In genomic region chr14:61532818-61533217, GRCh38 we compare ENCODE assay signal across 19 cellular contexts.
DNase-seq lines count a peak whose midpoint lies in the region; ATAC-seq, FAIRE-seq and TF ChIP-seq lines count a peak whose summit lies in the region.
"Had no signal": no experiment of that assay in that cellular context is flagged by ENCODE, and none has a peak within 500 bp of the region (broad histone marks: within the 10 kb centered on the region; RNA-seq: fewer than 3 reads in every experiment).

No MANE protein-coding gene starts in this region.

- H3K27me3 ChIP-seq in Peyer's patch (no peaks in the 10 kb centered on the region), small intestine (ENCODE audit: control insufficient read depth in 2 of 2, insufficient read depth in 2 of 2, low read length in 2 of 2) (no peaks in the 10 kb centered on the region), lower lobe of right lung (ENCODE audit: low read depth) (no peaks in the 10 kb centered on the region)
- H3K27me3 ChIP-seq: vagina had no signal

- peaks cover 94% of the 10 kb centered on the region for H3K4me1 Mint-ChIP-seq in activated T-cell treated with anti-CD3 and anti-CD28 coated beads, Interleukin-2, amount 50 U/mL, for 24 hours (ENCODE audit: low read depth)
- H3K4me1 Mint-ChIP-seq in effector memory CD8-positive, alpha-beta T cell (ENCODE audit: low read depth in 2 of 2), result peaks cover 42 to 61% of the 10 kb centered on the region in 2 donors
- H3K4me1 Mint-ChIP-seq in mesothelial cell of epicardium, result peaks cover 14% of the 10 kb centered on the region

- no peak for DNase-seq in activated T-cell treated with anti-CD3 and anti-CD28 coated beads, Interleukin-2, amount 50 U/mL, for 24 hours
- no peak for DNase-seq in activated T-cell treated with anti-CD3 and anti-CD28 coated beads for 4 hours
- DNase-seq in Peyer's patch, result no peak
- no peak for DNase-seq in effector memory CD8-positive, alpha-beta T cell
- DNase-seq in small intestine, result no peak
- no peak for DNase-seq in lower lobe of right lung
- no peak for DNase-seq in left lobe of liver (ENCODE audit: low spot score)
- no peak for DNase-seq in mesothelial cell of epicardium (ENCODE audit: low spot score in 2 of 2, unreplicated experiment in 2 of 2)
- DNase-seq: CD8-positive, alpha-beta memory T cell; central memory CD4-positive, alpha-beta T cell; DND-41; effector memory CD4-positive, alpha-beta T cell; islet precursor cell; NCI-H2081; NCI-H510A treated with DMSO at 0.1 percent for 48 hours; T-helper 2 cell had no signal

- no peaks in the 10 kb centered on the region for H3K9me3 Mint-ChIP-seq in activated T-cell treated with anti-CD3 and anti-CD28 coated beads, Interleukin-2, amount 50 U/mL, for 24 hours
- H3K9me3 Mint-ChIP-seq in effector memory CD8-positive, alpha-beta T cell, result no peaks in the 10 kb centered on the region
- H3K9me3 Mint-ChIP-seq in mesothelial cell of epicardium, result no peaks in the 10 kb centered on the region
- H3K9me3 Mint-ChIP-seq: CD8-positive, alpha-beta memory T cell; memory B cell had no signal

- intact Hi-C loops in lower lobe of right lung (cut with DNase I), result no loop called here

- no peak for ATAC-seq in effector memory CD8-positive, alpha-beta T cell (replicated peaks)
- no peak for ATAC-seq in lower lobe of right lung
- ATAC-seq in left lobe of liver, result no peak
- ATAC-seq: K562 had no signal

- H3K36me3 ChIP-seq in Peyer's patch, result no peaks in the 10 kb centered on the region
- H3K36me3 ChIP-seq in small intestine (ENCODE audit: control insufficient read depth in 2 of 2, insufficient read depth in 2 of 2, low read length in 2 of 2), result peaks cover 0 to 7% of the 10 kb centered on the region in 2 donors
- H3K36me3 ChIP-seq in lower lobe of right lung, result peaks cover 12% of the 10 kb centered on the region

- H3K27ac ChIP-seq in Peyer's patch, result peak overlapping the region in 3 of 4 donors; percentile 2 to 80 (median 56)
- H3K27ac ChIP-seq in small intestine (ENCODE audit: low read depth in 1 of 2, low read length in 1 of 2), result peak overlapping the region; percentile 60 to 73
- no peak overlapping the region for H3K27ac ChIP-seq in lower lobe of right lung
- H3K27ac ChIP-seq: vagina had no signal

- peak overlapping the region; percentile 93 for H3K27ac Mint-ChIP-seq in activated T-cell treated with anti-CD3 and anti-CD28 coated beads, Interleukin-2, amount 50 U/mL, for 24 hours
- peak overlapping the region; percentile 44 to 94 for H3K27ac Mint-ChIP-seq in effector memory CD8-positive, alpha-beta T cell
- no peak overlapping the region for H3K27ac Mint-ChIP-seq in mesothelial cell of epicardium
- H3K27ac Mint-ChIP-seq: memory B cell had no signal

- WGBS in small intestine, 3 donors, result 39 to 75% (median 52%) methylated on average over 6 of the region's 6 CpGs

- TF ChIP-seq CTCF in Peyer's patch (IDR thresholded peaks at IDR 0.05) (no peak), lower lobe of right lung (IDR thresholded peaks at IDR 0.05) (no peak), mesothelial cell of epicardium (IDR thresholded peaks at IDR 0.05; ENCODE audit: unreplicated experiment) (no peak)

- H3K4me1 ChIP-seq in Peyer's patch (peaks cover 0 to 52% (median 4%) of the 10 kb centered on the region in 4 donors), small intestine (ENCODE audit: control insufficient read depth in 2 of 2, insufficient read depth in 1 of 2, low read depth in 1 of 2, low read length in 1 of 2) (peaks cover 21 to 23% of the 10 kb centered on the region in 2 donors), lower lobe of right lung (peaks cover 48% of the 10 kb centered on the region)

- H3K36me3 Mint-ChIP-seq in activated T-cell treated with anti-CD3 and anti-CD28 coated beads, Interleukin-2, amount 50 U/mL, for 24 hours (ENCODE audit: low read depth), result peaks cover 97% of the 10 kb centered on the region
- H3K36me3 Mint-ChIP-seq in effector memory CD8-positive, alpha-beta T cell (ENCODE audit: insufficient read depth), result peaks cover 90% of the 10 kb centered on the region
- H3K36me3 Mint-ChIP-seq in mesothelial cell of epicardium, result no peaks in the 10 kb centered on the region
- H3K36me3 Mint-ChIP-seq: memory B cell had no signal

- no peak for TF ChIP-seq POLR2A in Peyer's patch (IDR thresholded peaks at IDR 0.05)

- no peak overlapping the region for H3K4me3 ChIP-seq in Peyer's patch
- H3K4me3 ChIP-seq in small intestine (ENCODE audit: low read depth in 1 of 2, low read length in 2 of 2), result no peak overlapping the region
- no peak overlapping the region for H3K4me3 ChIP-seq in lower lobe of right lung
- H3K4me3 ChIP-seq: K562, vagina had no signal

- H3K4me3 Mint-ChIP-seq in activated T-cell treated with anti-CD3 and anti-CD28 coated beads, Interleukin-2, amount 50 U/mL, for 24 hours, result no peak overlapping the region
- H3K4me3 Mint-ChIP-seq in effector memory CD8-positive, alpha-beta T cell, result no peak overlapping the region
- H3K4me3 Mint-ChIP-seq in mesothelial cell of epicardium, result no peak overlapping the region
- H3K4me3 Mint-ChIP-seq: memory B cell had no signal

- no peak for FAIRE-seq in small intestine (lab: Jason Lieb, UNC)
- FAIRE-seq: K562 had no signal

- no peaks in the 10 kb centered on the region for H3K27me3 Mint-ChIP-seq in activated T-cell treated with anti-CD3 and anti-CD28 coated beads, Interleukin-2, amount 50 U/mL, for 24 hours
- no peaks in the 10 kb centered on the region for H3K27me3 Mint-ChIP-seq in effector memory CD8-positive, alpha-beta T cell
- H3K27me3 Mint-ChIP-seq in mesothelial cell of epicardium (ENCODE audit: low read depth), result no peaks in the 10 kb centered on the region
- H3K27me3 Mint-ChIP-seq: CD8-positive, alpha-beta memory T cell; memory B cell had no signal

- H3K9me3 ChIP-seq in Peyer's patch, result no peaks in the 10 kb centered on the region
- H3K9me3 ChIP-seq in small intestine (ENCODE audit: control insufficient read depth, low read depth), result no peaks in the 10 kb centered on the region
- no peaks in the 10 kb centered on the region for H3K9me3 ChIP-seq in lower lobe of right lung
- H3K9me3 ChIP-seq: vagina had no signal
